ENCODE assay signal across 16 cellular contexts in the genomic region with DNA sequence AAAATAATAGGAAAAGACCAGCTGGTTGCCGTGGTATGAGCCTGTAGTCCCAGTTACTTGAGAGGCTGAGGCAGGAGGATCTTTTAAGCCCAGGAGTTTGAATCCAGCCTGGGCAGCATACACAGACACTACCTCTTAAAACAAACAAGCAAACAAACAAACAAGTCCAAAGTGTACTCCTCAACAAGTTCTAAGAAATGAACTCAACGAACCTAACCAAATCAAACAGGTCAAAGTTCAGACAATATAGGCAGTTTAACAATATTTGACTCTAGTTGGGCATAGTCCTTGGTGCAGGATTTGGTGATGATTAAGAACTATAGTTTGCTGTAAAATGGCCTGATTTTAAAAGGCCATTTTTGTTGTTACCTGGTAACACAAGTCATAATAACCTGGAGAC. TPM values are rescaled to one million over a fixed set of nuclear protein-coding genes. Genes with fewer than 3 reads are reported as not detected.
DNase-seq lines count a peak whose midpoint lies in the region; ATAC-seq, FAIRE-seq and TF ChIP-seq lines count a peak whose summit lies in the region.
"Had no signal": no experiment of that assay in that cellular context is flagged by ENCODE, and none has a peak within 500 bp of the region (broad histone marks: within the 10 kb centered on the region; RNA-seq: fewer than 3 reads in every experiment).

No MANE protein-coding gene starts in this region.

- POLR2A ChIA-PET in HepG2 (lab: Yijun Ruan, JAX), result interaction anchor here (0.9 to 1.1 kb wide), 2 partner anchors 34 to 244 kb away, joined by 3 to 4 read pairs; no protein-coding TSS in a partner anchor

- no peak for ATAC-seq in activated CD8-positive, alpha-beta memory T cell treated with anti-CD3 and anti-CD28 coated beads, Interleukin-2, amount 10 ng/mL, durations not matched to agents 7 days and 5 days
- ATAC-seq in HepG2 (no peak), sciatic nerve (no peak)
- ATAC-seq: A549 had no signal

- H3K36me3 Mint-ChIP-seq in activated CD8-positive, alpha-beta memory T cell treated with anti-CD3 and anti-CD28 coated beads, Interleukin-2, amount 10 ng/mL, durations not matched to agents 7 days and 5 days, result peaks cover 11% of the 10 kb centered on the region

- CTCF ChIA-PET in activated CD8-positive, alpha-beta memory T cell treated with anti-CD3 and anti-CD28 coated beads, Interleukin-2, amount 10 ng/mL, durations not matched to agents 7 days and 5 days (lab: Charles Lee), result no interaction called here
- CTCF ChIA-PET in HepG2 (lab: Yijun Ruan, JAX; ENCODE audit: low intra/inter-chr PET ratio, low total read pairs), result no interaction called here

- H3K9me3 ChIP-seq in HepG2 (ENCODE audit: low read length), result peaks cover 19% of the 10 kb centered on the region
- H3K9me3 ChIP-seq: HAP-1 had no signal

- no peak overlapping the region for H3K9ac ChIP-seq in HepG2 (ENCODE audit: insufficient read depth, low read depth, low read length)
- H3K9ac ChIP-seq: BLaER1 had no signal

- no peak overlapping the region for H3K27ac Mint-ChIP-seq in activated CD8-positive, alpha-beta memory T cell treated with anti-CD3 and anti-CD28 coated beads, Interleukin-2, amount 10 ng/mL, durations not matched to agents 7 days and 5 days
- H3K27ac Mint-ChIP-seq: CD4-positive, alpha-beta memory T cell had no signal

- no peaks in the 10 kb centered on the region for H3K36me3 ChIP-seq in HepG2 (replicated peaks in 1 of 2; ENCODE audit: control insufficient read depth in 1 of 2, insufficient read depth in 2 of 2, low read length in 2 of 2)
- H3K36me3 ChIP-seq: BLaER1, HAP-1 had no signal

- no peak overlapping the region for H3K4me2 ChIP-seq in HepG2 (ENCODE audit: low read depth, low read length)
- H3K4me2 ChIP-seq: A549, BLaER1 had no signal

- H3K27me3 Mint-ChIP-seq in activated CD8-positive, alpha-beta memory T cell treated with anti-CD3 and anti-CD28 coated beads, Interleukin-2, amount 10 ng/mL, durations not matched to agents 7 days and 5 days, result peaks cover 23% of the 10 kb centered on the region

- no peaks in the 10 kb centered on the region for H4K20me1 ChIP-seq in HepG2 (ENCODE audit: insufficient read depth, low read length)
- H4K20me1 ChIP-seq: BLaER1 had no signal

- no peaks in the 10 kb centered on the region for H3K79me2 ChIP-seq in HepG2 (ENCODE audit: insufficient read depth, low read length)

- FAIRE-seq in GM12891 (lab: Jason Lieb, UNC) (peak; percentile 16), HepG2 (lab: Jason Lieb, UNC) (peak; percentile 34)
- FAIRE-seq: A549 had no signal

- BruUV-seq in HepG2 (replicated peaks; lab: Mats Ljungman, UMichigan), result no TSS peak

- 25% methylated on average over 2 of the region's 2 CpGs for WGBS in HepG2 (ENCODE audit: low lambda C conversion rate)

- peaks cover 16% of the 10 kb centered on the region for H3K4me1 ChIP-seq in HepG2 (ENCODE audit: insufficient read depth, low read length)
- H3K4me1 ChIP-seq: A549, BLaER1, HAP-1 had no signal

- TF ChIP-seq POLR2A in GM12891 (IDR thresholded peaks at IDR 0.05; ENCODE audit: low read depth, low read length), result no peak
- no peak for TF ChIP-seq POLR2A in HepG2 (IDR thresholded peaks at IDR 0.05; ENCODE audit: insufficient read depth in 1 of 2, low read depth in 2 of 2, low read length in 2 of 2)

- H3K9me3 Mint-ChIP-seq in activated CD8-positive, alpha-beta memory T cell treated with anti-CD3 and anti-CD28 coated beads, Interleukin-2, amount 10 ng/mL, durations not matched to agents 7 days and 5 days (ENCODE audit: low read depth), result peaks cover 14% of the 10 kb centered on the region

- H3K4me3 ChIP-seq in HepG2 (replicated peaks in 1 of 3; ENCODE audit: insufficient read depth in 1 of 3, low read depth in 2 of 3, low read length in 3 of 3), result no peak overlapping the region
- H3K4me3 ChIP-seq: A549, BLaER1, HAP-1 had no signal

- TF ChIP-seq EP300 in HepG2 (IDR thresholded peaks at IDR 0.05; ENCODE audit: low read depth in 2 of 2, low read length in 2 of 2), result no peak
- no peak for TF ChIP-seq EP300 in HepG2 (CRISPR knock-in tag; IDR thresholded peaks at IDR 0.05; ENCODE audit: borderline replicate concordance)

- H3K4me1 Mint-ChIP-seq in activated CD8-positive, alpha-beta memory T cell treated with anti-CD3 and anti-CD28 coated beads, Interleukin-2, amount 10 ng/mL, durations not matched to agents 7 days and 5 days, result no peaks in the 10 kb centered on the region
- H3K4me1 Mint-ChIP-seq: CD14-positive monocyte; CD4-positive, alpha-beta memory T cell had no signal

- peaks cover 0 to 14% of the 10 kb centered on the region in 2 experiments; a peak in 3 of 5 replicates for H3K27me3 ChIP-seq in HepG2 (ENCODE audit: control insufficient read depth in 1 of 2, insufficient read depth in 2 of 2, low read length in 2 of 2)
- H3K27me3 ChIP-seq: BLaER1 had no signal

- TF ChIP-seq RAD21 in HepG2 (CRISPR knock-in tag; IDR thresholded peaks at IDR 0.05), result no peak

- TF ChIP-seq CTCF in HepG2 (CRISPR knock-in tag; IDR thresholded peaks at IDR 0.05), result no peak

- peak; percentile 1 for DNase-seq in activated CD8-positive, alpha-beta memory T cell treated with anti-CD3 and anti-CD28 coated beads for 24 hours
- no peak for DNase-seq in activated CD8-positive, alpha-beta memory T cell treated with anti-CD3 and anti-CD28 coated beads, Interleukin-2, amount 10 ng/mL, durations not matched to agents 7 days and 5 days
- DNase-seq in GM12891 (ENCODE audit: insufficient read length, low spot score), result no peak
- DNase-seq in HepG2 (ENCODE audit: low spot score), result no peak
- DNase-seq in sciatic nerve (ENCODE audit: low spot score), result peak; percentile 6
- DNase-seq in NCI-H345 treated with DMSO at 0.1 percent for 48 hours (lab: John Stamatoyannopoulos, UW; ENCODE audit: unreplicated experiment), result no peak
- no peak for DNase-seq in D341Med (ENCODE audit: low spot score)
- DNase-seq: CD4-positive, alpha-beta memory T cell; DMS79 treated with DMSO at 0.1 percent for 48 hours; GF-D8; IMR-90 had no signal

- H2AFZ ChIP-seq in HepG2 (ENCODE audit: low read length), result no peak overlapping the region

- no peak overlapping the region for H3K4me3 Mint-ChIP-seq in activated CD8-positive, alpha-beta memory T cell treated with anti-CD3 and anti-CD28 coated beads, Interleukin-2, amount 10 ng/mL, durations not matched to agents 7 days and 5 days
- H3K4me3 Mint-ChIP-seq: CD14-positive monocyte; CD4-positive, alpha-beta memory T cell had no signal

- intact Hi-C loops in HepG2 (cut with micrococcal nuclease; ENCODE audit: unreplicated experiment) (no loop called here), sciatic nerve (cut with DNase I) (no loop called here)

- no peak overlapping the region for H3K27ac ChIP-seq in HepG2 (ENCODE audit: extremely low read length, insufficient read depth, low read length)
- H3K27ac ChIP-seq: 22Rv1, A549, BLaER1 had no signal

- in situ Hi-C loops in HepG2 (cut with HindIII; ENCODE audit: extremely low pct_ligation_motif_present, low pct_unique_long_range_greater_than_20kb), result no loop called here

RNA-seq across cellular contexts. Expression of a gene that starts 41.9 kb away (rescaled TPM):
- 10 to 100 TPM in 1 of 2 experiments, 1 to 10 TPM in 1; 9.1 to 36.4 TPM for total RNA-seq in activated CD8-positive, alpha-beta memory T cell treated with anti-CD3 and anti-CD28 coated beads, Interleukin-2, amount 10 ng/mL, durations not matched to agents 7 days and 5 days
- polyA plus RNA-seq in GM12891 (2012; ENCODE audit: low read depth, missing spikeins), result 12.7 TPM
- 192 and 268 TPM in 2 replicates for total RNA-seq in HepG2 (2016; rRNA removed; fragmentation: Illumina TruSeq; extraction: Trizol)
- total RNA-seq in HepG2 (2016; cell fraction: cytosol; rRNA removed; fragmentation: Illumina TruSeq; extraction: Trizol; ENCODE audit: low read depth), result 40.2 and 44.0 TPM in 2 replicates
- 176 and 281 TPM in 2 replicates for total RNA-seq in HepG2 (2016; cell fraction: insoluble cytoplasmic fraction; rRNA removed; fragmentation: Illumina TruSeq; extraction: Trizol)
- total RNA-seq in HepG2 (2016; cell fraction: membrane; rRNA removed; fragmentation: Illumina TruSeq; extraction: Trizol), result 165 and 177 TPM in 2 replicates
- 193 and 207 TPM in 2 replicates for total RNA-seq in HepG2 (2016; cell fraction: nucleus; rRNA removed; fragmentation: Illumina TruSeq; extraction: Trizol)
- polyA plus RNA-seq in HepG2 (2011; rRNA removed), result 192 and 237 TPM in 2 replicates
- 193 and 210 TPM in 2 replicates for polyA plus RNA-seq in HepG2 (2011; cell fraction: cytosol; rRNA removed)
- polyA plus RNA-seq in HepG2 (2011; cell fraction: nucleus; rRNA removed), result 241 and 269 TPM in 2 replicates
- 158 and 213 TPM in 2 replicates for polyA plus RNA-seq in HepG2 (2012)
- 33.6 and 36.3 TPM in 2 replicates for polyA plus RNA-seq in HepG2 (2016; cell fraction: cytosol; fragmentation: Illumina TruSeq; extraction: Trizol; ENCODE audit: low read depth)
- 232 and 273 TPM in 2 replicates for polyA plus RNA-seq in HepG2 (2016; cell fraction: insoluble cytoplasmic fraction; fragmentation: Illumina TruSeq; extraction: Trizol; ENCODE audit: low read depth)
- 112 and 122 TPM in 2 replicates for polyA plus RNA-seq in HepG2 (2016; cell fraction: membrane; fragmentation: Illumina TruSeq; extraction: Trizol; ENCODE audit: low read depth)
- 333 and 350 TPM in 2 replicates for polyA plus RNA-seq in HepG2 (2016; cell fraction: nucleus; fragmentation: Illumina TruSeq; extraction: Trizol; ENCODE audit: insufficient read depth, low read depth)
- polyA minus RNA-seq in HepG2 (2011; rRNA and poly(A)+ RNA removed; ENCODE audit: low replicate concordance), result 88.5 and 225 TPM in 2 replicates
- polyA minus RNA-seq in HepG2 (2011; cell fraction: cytosol; rRNA and poly(A)+ RNA removed), result 132 and 167 TPM in 2 replicates
- polyA minus RNA-seq in HepG2 (2011; cell fraction: nucleus; rRNA and poly(A)+ RNA removed), result 162 and 170 TPM in 2 replicates
- total RNA-seq in sciatic nerve, result 236 TPM

RNA-seq across cellular contexts. Expression of a gene that starts 54.3 kb away (rescaled TPM):
- total RNA-seq in activated CD8-positive, alpha-beta memory T cell treated with anti-CD3 and anti-CD28 coated beads, Interleukin-2, amount 10 ng/mL, durations not matched to agents 7 days and 5 days, result 100 to 1,000 TPM; 120 to 127 TPM
- polyA plus RNA-seq in GM12891 (2012; ENCODE audit: low read depth, missing spikeins), result 23.3 TPM
- total RNA-seq in HepG2 (2016; rRNA removed; fragmentation: Illumina TruSeq; extraction: Trizol) (69.6 and 94.7 TPM in 2 replicates), sciatic nerve (130 TPM)
- 268 and 314 TPM in 2 replicates for total RNA-seq in HepG2 (2016; cell fraction: cytosol; rRNA removed; fragmentation: Illumina TruSeq; extraction: Trizol; ENCODE audit: low read depth)
- total RNA-seq in HepG2 (2016; cell fraction: insoluble cytoplasmic fraction; rRNA removed; fragmentation: Illumina TruSeq; extraction: Trizol), result 66.2 and 87.3 TPM in 2 replicates
- total RNA-seq in HepG2 (2016; cell fraction: membrane; rRNA removed; fragmentation: Illumina TruSeq; extraction: Trizol), result 195 and 235 TPM in 2 replicates
- total RNA-seq in HepG2 (2016; cell fraction: nucleus; rRNA removed; fragmentation: Illumina TruSeq; extraction: Trizol), result 86.0 and 93.6 TPM in 2 replicates
- polyA plus RNA-seq in HepG2 (2011; rRNA removed), result 61.8 and 69.8 TPM in 2 replicates
- 41.5 and 48.4 TPM in 2 replicates for polyA plus RNA-seq in HepG2 (2011; cell fraction: cytosol; rRNA removed)
- 37.5 and 39.9 TPM in 2 replicates for polyA plus RNA-seq in HepG2 (2011; cell fraction: nucleus; rRNA removed)
- 57.8 and 68.4 TPM in 2 replicates for polyA plus RNA-seq in HepG2 (2012)
- polyA plus RNA-seq in HepG2 (2016; cell fraction: cytosol; fragmentation: Illumina TruSeq; extraction: Trizol; ENCODE audit: low read depth), result 1.7 and 2.0 TPM in 2 replicates
- polyA plus RNA-seq in HepG2 (2016; cell fraction: insoluble cytoplasmic fraction; fragmentation: Illumina TruSeq; extraction: Trizol; ENCODE audit: low read depth), result 65.5 and 73.0 TPM in 2 replicates
- 11.7 and 13.1 TPM in 2 replicates for polyA plus RNA-seq in HepG2 (2016; cell fraction: membrane; fragmentation: Illumina TruSeq; extraction: Trizol; ENCODE audit: low read depth)
- 65.5 and 68.7 TPM in 2 replicates for polyA plus RNA-seq in HepG2 (2016; cell fraction: nucleus; fragmentation: Illumina TruSeq; extraction: Trizol; ENCODE audit: insufficient read depth, low read depth)
- 209 and 286 TPM in 2 replicates for polyA minus RNA-seq in HepG2 (2011; rRNA and poly(A)+ RNA removed; ENCODE audit: low replicate concordance)
- polyA minus RNA-seq in HepG2 (2011; cell fraction: cytosol; rRNA and poly(A)+ RNA removed), result 125 and 141 TPM in 2 replicates
- 209 and 212 TPM in 2 replicates for polyA minus RNA-seq in HepG2 (2011; cell fraction: nucleus; rRNA and poly(A)+ RNA removed)

Comparison
In these comparisons a context has a peak if more than half of its experiments do, and no peak if none do; other contexts are left out.
1. DNase-seq: peak in activated CD8-positive, alpha-beta memory T cell treated with anti-CD3 and anti-CD28 coated beads for 24 hours (single experiment) and sciatic nerve (single experiment); none in activated CD8-positive, alpha-beta memory T cell treated with anti-CD3 and anti-CD28 coated beads, Interleukin-2, amount 10 ng/mL, durations not matched to agents 7 days and 5 days (single experiment), GM12891 (single experiment), HepG2 (single experiment), NCI-H345 treated with DMSO at 0.1 percent for 48 hours (single experiment) and D341Med (single experiment).